1 cellular context compared by ENCODE assay signal in genomic region chr4:55925235-55925634, GRCh38.
TF ChIP-seq lines count a peak whose summit lies in the region.

No MANE protein-coding gene starts in this region.

TF ChIP-seq in HepG2, 621 proteins besides CTCF, POLR2A, EP300 and RAD21 (continued from another document):
- TF ChIP-seq REST (IDR thresholded peaks at IDR 0.05; ENCODE audit: borderline replicate concordance in 1 of 2, low read depth in 1 of 2, low read length in 2 of 2): no peak
- TF ChIP-seq ATF3 (CRISPR knock-in tag; IDR thresholded peaks at IDR 0.05): no peak
